15 cellular contexts compared by ENCODE assay signal in genomic region chr5:153601377-153601776, GRCh38.
DNase-seq lines count a peak whose midpoint lies in the region; ATAC-seq, FAIRE-seq and TF ChIP-seq lines count a peak whose summit lies in the region.
"Had no signal": no experiment of that assay in that cellular context is flagged by ENCODE, and none has a peak within 500 bp of the region (broad histone marks: within the 10 kb centered on the region; RNA-seq: fewer than 3 reads in every experiment).

No MANE protein-coding gene starts in this region.

- FAIRE-seq in GM18507 (lab: Jason Lieb, UNC), result peak; percentile 75
- FAIRE-seq: G401.6 had no signal

- CTCF ChIA-PET in activated CD8-positive, alpha-beta T cell treated with anti-CD3 and anti-CD28 coated beads for 36 hours (lab: Charles Lee), result no interaction called here

- no peaks in the 10 kb centered on the region for H3K36me3 Mint-ChIP-seq in activated CD8-positive, alpha-beta T cell treated with anti-CD3 and anti-CD28 coated beads for 36 hours (ENCODE audit: low read depth)
- H3K36me3 Mint-ChIP-seq: IgD-negative memory B cell had no signal

- H3K4me3 ChIP-seq in ascending aorta (no peak overlapping the region), right atrium auricular region (no peak overlapping the region)
- H3K4me3 ChIP-seq: cardiac muscle cell had no signal

- H3K9me3 ChIP-seq in ascending aorta (no peaks in the 10 kb centered on the region), right atrium auricular region (no peaks in the 10 kb centered on the region)

- H3K4me1 Mint-ChIP-seq in activated CD8-positive, alpha-beta T cell treated with anti-CD3 and anti-CD28 coated beads for 36 hours (ENCODE audit: low read depth), result no peaks in the 10 kb centered on the region
- H3K4me1 Mint-ChIP-seq: activated CD4-positive, alpha-beta T cell treated with anti-CD3 and anti-CD28 coated beads, Interleukin-2, amount 10 ng/mL, durations not matched to agents 24 days and 14 days; H9; IgD-negative memory B cell had no signal

- intact Hi-C loops in ascending aorta (cut with DNase I), result no loop called here
- intact Hi-C loops in activated CD8-positive, alpha-beta T cell treated with anti-CD3 and anti-CD28 coated beads for 36 hours (cut with micrococcal nuclease), result no loop called here

- H3K4me1 ChIP-seq in ascending aorta, result no peaks in the 10 kb centered on the region
- H3K4me1 ChIP-seq in right atrium auricular region, result no peaks in the 10 kb centered on the region

- H3K9me3 Mint-ChIP-seq in activated CD8-positive, alpha-beta T cell treated with anti-CD3 and anti-CD28 coated beads for 36 hours, result peaks cover 2% of the 10 kb centered on the region
- H3K9me3 Mint-ChIP-seq: activated CD4-positive, alpha-beta T cell treated with anti-CD3 and anti-CD28 coated beads, Interleukin-2, amount 10 ng/mL, durations not matched to agents 24 days and 14 days; H9 had no signal

- no peaks in the 10 kb centered on the region for H3K27me3 ChIP-seq in ascending aorta
- H3K27me3 ChIP-seq in right atrium auricular region, result no peaks in the 10 kb centered on the region
- H3K27me3 ChIP-seq: cardiac muscle cell had no signal

- H3K27ac ChIP-seq in ascending aorta (no peak overlapping the region), right atrium auricular region (no peak overlapping the region)
- H3K27ac ChIP-seq: cardiac muscle cell had no signal

- H3K27me3 Mint-ChIP-seq in activated CD8-positive, alpha-beta T cell treated with anti-CD3 and anti-CD28 coated beads for 36 hours, result no peaks in the 10 kb centered on the region
- H3K27me3 Mint-ChIP-seq: activated CD4-positive, alpha-beta T cell treated with anti-CD3 and anti-CD28 coated beads, Interleukin-2, amount 10 ng/mL, durations not matched to agents 24 days and 14 days; IgD-negative memory B cell had no signal

- H3K36me3 ChIP-seq in ascending aorta (no peaks in the 10 kb centered on the region), right atrium auricular region (no peaks in the 10 kb centered on the region)
- H3K36me3 ChIP-seq: cardiac muscle cell had no signal

- H3K4me3 Mint-ChIP-seq in activated CD8-positive, alpha-beta T cell treated with anti-CD3 and anti-CD28 coated beads for 36 hours, result no peak overlapping the region
- H3K4me3 Mint-ChIP-seq: activated CD4-positive, alpha-beta T cell treated with anti-CD3 and anti-CD28 coated beads, Interleukin-2, amount 10 ng/mL, durations not matched to agents 24 days and 14 days; H9; IgD-negative memory B cell had no signal

- no peak for TF ChIP-seq CTCF in ascending aorta (IDR thresholded peaks at IDR 0.05)
- TF ChIP-seq CTCF in right atrium auricular region (IDR thresholded peaks at IDR 0.05), result no peak
- TF ChIP-seq CTCF in activated CD8-positive, alpha-beta T cell treated with anti-CD3 and anti-CD28 coated beads for 36 hours (IDR thresholded peaks at IDR 0.05), result no peak

- DNase-seq in GM18507 (ENCODE audit: extremely low spot score, insufficient read length, low read depth) (peak; percentile 5), ascending aorta (ENCODE audit: low spot score in 2 of 2) (no peak), right atrium auricular region (ENCODE audit: low spot score) (no peak), AG08395 (ENCODE audit: low spot score) (no peak)
- no peak for DNase-seq in activated CD8-positive, alpha-beta T cell treated with anti-CD3 and anti-CD28 coated beads for 36 hours
- DNase-seq: activated CD4-positive, alpha-beta T cell treated with anti-CD3 and anti-CD28 coated beads, Interleukin-2, amount 10 ng/mL, durations not matched to agents 24 days and 14 days; H9; NCI-H2081; SW 1271 had no signal

- ATAC-seq in GM19467 (IDR thresholded peaks at IDR 0.05; ENCODE audit: unreplicated experiment), result peak; percentile 83
- ATAC-seq in HG02870 (IDR thresholded peaks at IDR 0.05; ENCODE audit: unreplicated experiment), result peak; percentile 79
- peak; percentile 62 for ATAC-seq in HG03469 (IDR thresholded peaks at IDR 0.05; ENCODE audit: unreplicated experiment)
- ATAC-seq in activated CD8-positive, alpha-beta T cell treated with anti-CD3 and anti-CD28 coated beads for 36 hours, result no peak

- POLR2A ChIA-PET in activated CD8-positive, alpha-beta T cell treated with anti-CD3 and anti-CD28 coated beads for 36 hours (lab: Charles Lee), result no interaction called here

- no peak overlapping the region for H3K27ac Mint-ChIP-seq in activated CD8-positive, alpha-beta T cell treated with anti-CD3 and anti-CD28 coated beads for 36 hours
- H3K27ac Mint-ChIP-seq: activated CD4-positive, alpha-beta T cell treated with anti-CD3 and anti-CD28 coated beads, Interleukin-2, amount 10 ng/mL, durations not matched to agents 24 days and 14 days; H9; IgD-negative memory B cell had no signal
